Comparison of ENCODE assay signal across 19 cellular contexts in genomic region chr17:3687949-3688614, GRCh38. TPM values are rescaled to one million over a fixed set of nuclear protein-coding genes. Genes with fewer than 3 reads are reported as not detected.
DNase-seq lines count a peak whose midpoint lies in the region; ATAC-seq and TF ChIP-seq lines count a peak whose summit lies in the region.
"Had no signal": no experiment of that assay in that cellular context is flagged by ENCODE, and none has a peak within 500 bp of the region (broad histone marks: within the 10 kb centered on the region; RNA-seq: fewer than 3 reads in every experiment).

No MANE protein-coding gene starts in this region.

- H3K9ac ChIP-seq in DND-41 (ENCODE audit: low read depth, low read length) = no peak overlapping the region
- H3K9ac ChIP-seq in Karpas-422 (ENCODE audit: low read length) = peak overlapping the region; percentile 38
- H3K9ac ChIP-seq in neural progenitor cell = no peak overlapping the region
- H3K9ac ChIP-seq: parathyroid adenoma had no signal

- DNase-seq in DND-41 (no peak), Karpas-422 (peak; percentile 74), neural progenitor cell (ENCODE audit: low spot score) (peak; percentile 47)
- no peak for DNase-seq in activated T-helper 1 cell treated with anti-CD3 and anti-CD28 coated beads, Interleukin-12 subunit alpha, Interleukin-12 subunit beta, Interleukin-2, Interleukin-4 antibody, amounts not matched to agents 30 ng/mL and 10 ng/mL and 1 ng/mL, durations not matched to agents 14 hours and 24 hours and 36 hours (ENCODE audit: low spot score)
- DNase-seq in activated CD4-positive, alpha-beta T cell treated with anti-CD3 and anti-CD28 coated beads for 48 hours = no peak
- DNase-seq in activated naive CD8-positive, alpha-beta T cell treated with anti-CD3 and anti-CD28 coated beads, Interleukin-2, amount 50 U/mL, for 24 hours = no peak
- DNase-seq: activated naive CD8-positive, alpha-beta T cell treated with anti-CD3 and anti-CD28 coated beads, Interleukin-2, amount 10 ng/mL, durations not matched to agents 7 days and 5 days; activated T-cell treated with anti-CD3 and anti-CD28 coated beads, Interleukin-2, amount 50 U/mL, for 24 hours; effector CD4-positive, alpha-beta T cell; hippocampal formation; KG1; left colon; NCI-H1105 treated with DMSO at 0.1 percent for 48 hours; NCI-H446 treated with DMSO at 0.1 percent for 48 hours; stomach had no signal

- H3K4me1 ChIP-seq in DND-41 (ENCODE audit: insufficient read depth, low read length) (no peaks in the 10 kb centered on the region), Karpas-422 (ENCODE audit: low read length) (peaks cover 61% of the 10 kb centered on the region), neural progenitor cell (peaks cover 8% of the 10 kb centered on the region)
- H3K4me1 ChIP-seq: parathyroid adenoma, SJSA1 had no signal

- no peaks in the 10 kb centered on the region for H3K9me3 ChIP-seq in DND-41 (ENCODE audit: insufficient read depth, low read length, severe bottlenecking)
- H3K9me3 ChIP-seq in Karpas-422 (ENCODE audit: low read length) = no peaks in the 10 kb centered on the region
- H3K9me3 ChIP-seq in neural progenitor cell (ENCODE audit: low read depth) = no peaks in the 10 kb centered on the region
- H3K9me3 ChIP-seq: SJSA1, stomach had no signal

- H4K20me1 ChIP-seq in DND-41 (ENCODE audit: insufficient read depth, low read length) (no peaks in the 10 kb centered on the region), Karpas-422 (ENCODE audit: insufficient read depth, low read depth, low read length) (peaks cover 13% of the 10 kb centered on the region), neural progenitor cell (ENCODE audit: low read depth) (no peaks in the 10 kb centered on the region)

- H2AFZ ChIP-seq in DND-41 (ENCODE audit: low read depth, low read length) (no peak overlapping the region), Karpas-422 (ENCODE audit: low read length) (no peak overlapping the region), neural progenitor cell (replicated peaks) (peak overlapping the region; percentile 87)
- H2AFZ ChIP-seq: parathyroid adenoma had no signal

- H3K27me3 Mint-ChIP-seq in activated T-helper 1 cell treated with anti-CD3 and anti-CD28 coated beads, Interleukin-12 subunit alpha, Interleukin-12 subunit beta, Interleukin-2, Interleukin-4 antibody, amounts not matched to agents 30 ng/mL and 10 ng/mL and 1 ng/mL, durations not matched to agents 14 hours and 24 hours and 36 hours (ENCODE audit: insufficient read depth) = no peaks in the 10 kb centered on the region
- peaks cover 13% of the 10 kb centered on the region for H3K27me3 Mint-ChIP-seq in neural progenitor cell (ENCODE audit: insufficient read depth, low read depth)
- H3K27me3 Mint-ChIP-seq in activated naive CD8-positive, alpha-beta T cell treated with anti-CD3 and anti-CD28 coated beads, Interleukin-2, amount 50 U/mL, for 24 hours = no peaks in the 10 kb centered on the region
- H3K27me3 Mint-ChIP-seq: activated naive CD8-positive, alpha-beta T cell treated with anti-CD3 and anti-CD28 coated beads, Interleukin-2, amount 10 ng/mL, durations not matched to agents 7 days and 5 days; activated T-cell treated with anti-CD3 and anti-CD28 coated beads, Interleukin-2, amount 50 U/mL, for 24 hours had no signal

- intact Hi-C loops in activated T-helper 1 cell treated with anti-CD3 and anti-CD28 coated beads, Interleukin-12 subunit alpha, Interleukin-12 subunit beta, Interleukin-2, Interleukin-4 antibody, amounts not matched to agents 30 ng/mL and 10 ng/mL and 1 ng/mL, durations not matched to agents 14 hours and 24 hours and 36 hours (cut with micrococcal nuclease) = no loop called here

- H3K36me3 Mint-ChIP-seq in activated T-helper 1 cell treated with anti-CD3 and anti-CD28 coated beads, Interleukin-12 subunit alpha, Interleukin-12 subunit beta, Interleukin-2, Interleukin-4 antibody, amounts not matched to agents 30 ng/mL and 10 ng/mL and 1 ng/mL, durations not matched to agents 14 hours and 24 hours and 36 hours (ENCODE audit: low read depth) = peaks cover 24% of the 10 kb centered on the region
- no peaks in the 10 kb centered on the region for H3K36me3 Mint-ChIP-seq in neural progenitor cell
- peaks cover 3% of the 10 kb centered on the region for H3K36me3 Mint-ChIP-seq in activated naive CD8-positive, alpha-beta T cell treated with anti-CD3 and anti-CD28 coated beads, Interleukin-2, amount 50 U/mL, for 24 hours (ENCODE audit: low read depth)
- H3K36me3 Mint-ChIP-seq: activated naive CD8-positive, alpha-beta T cell treated with anti-CD3 and anti-CD28 coated beads, Interleukin-2, amount 10 ng/mL, durations not matched to agents 7 days and 5 days had no signal

- H3K36me3 ChIP-seq in DND-41 (ENCODE audit: insufficient read depth, low read length) (no peaks in the 10 kb centered on the region; the same call in 1 of the 2 replicates), Karpas-422 (ENCODE audit: insufficient read depth, low read length) (no peaks in the 10 kb centered on the region), neural progenitor cell (no peaks in the 10 kb centered on the region)
- H3K36me3 ChIP-seq: SJSA1 had no signal

- H3K79me2 ChIP-seq in DND-41 (ENCODE audit: insufficient read depth, low read length) = no peaks in the 10 kb centered on the region
- peaks cover 20% of the 10 kb centered on the region for H3K79me2 ChIP-seq in Karpas-422 (ENCODE audit: low read length)
- H3K79me2 ChIP-seq in neural progenitor cell (ENCODE audit: low read depth) = no peaks in the 10 kb centered on the region

- H3K27ac Mint-ChIP-seq in activated T-helper 1 cell treated with anti-CD3 and anti-CD28 coated beads, Interleukin-12 subunit alpha, Interleukin-12 subunit beta, Interleukin-2, Interleukin-4 antibody, amounts not matched to agents 30 ng/mL and 10 ng/mL and 1 ng/mL, durations not matched to agents 14 hours and 24 hours and 36 hours = peak overlapping the region; percentile 40
- H3K27ac Mint-ChIP-seq in neural progenitor cell = peak overlapping the region; percentile 79
- H3K27ac Mint-ChIP-seq in activated naive CD8-positive, alpha-beta T cell treated with anti-CD3 and anti-CD28 coated beads, Interleukin-2, amount 50 U/mL, for 24 hours = no peak overlapping the region
- H3K27ac Mint-ChIP-seq: activated naive CD8-positive, alpha-beta T cell treated with anti-CD3 and anti-CD28 coated beads, Interleukin-2, amount 10 ng/mL, durations not matched to agents 7 days and 5 days; activated T-cell treated with anti-CD3 and anti-CD28 coated beads, Interleukin-2, amount 50 U/mL, for 24 hours had no signal

- H3F3A ChIP-seq in neural progenitor cell (ENCODE audit: low read depth) = peaks cover 6% of the 10 kb centered on the region

- TF ChIP-seq CTCF in DND-41 (IDR thresholded peaks at IDR 0.05; ENCODE audit: borderline replicate concordance, extremely low read depth, low read length, poor library complexity, severe bottlenecking) = no peak
- TF ChIP-seq CTCF in neural progenitor cell (IDR thresholded peaks at IDR 0.05) = no peak

- H3K9me3 Mint-ChIP-seq in activated T-helper 1 cell treated with anti-CD3 and anti-CD28 coated beads, Interleukin-12 subunit alpha, Interleukin-12 subunit beta, Interleukin-2, Interleukin-4 antibody, amounts not matched to agents 30 ng/mL and 10 ng/mL and 1 ng/mL, durations not matched to agents 14 hours and 24 hours and 36 hours = no peaks in the 10 kb centered on the region
- no peaks in the 10 kb centered on the region for H3K9me3 Mint-ChIP-seq in neural progenitor cell
- no peaks in the 10 kb centered on the region for H3K9me3 Mint-ChIP-seq in activated naive CD8-positive, alpha-beta T cell treated with anti-CD3 and anti-CD28 coated beads, Interleukin-2, amount 50 U/mL, for 24 hours
- H3K9me3 Mint-ChIP-seq: activated naive CD8-positive, alpha-beta T cell treated with anti-CD3 and anti-CD28 coated beads, Interleukin-2, amount 10 ng/mL, durations not matched to agents 7 days and 5 days; activated T-cell treated with anti-CD3 and anti-CD28 coated beads, Interleukin-2, amount 50 U/mL, for 24 hours had no signal

- H3K4me3 Mint-ChIP-seq in activated T-helper 1 cell treated with anti-CD3 and anti-CD28 coated beads, Interleukin-12 subunit alpha, Interleukin-12 subunit beta, Interleukin-2, Interleukin-4 antibody, amounts not matched to agents 30 ng/mL and 10 ng/mL and 1 ng/mL, durations not matched to agents 14 hours and 24 hours and 36 hours = no peak overlapping the region
- H3K4me3 Mint-ChIP-seq in neural progenitor cell = no peak overlapping the region
- no peak overlapping the region for H3K4me3 Mint-ChIP-seq in activated naive CD8-positive, alpha-beta T cell treated with anti-CD3 and anti-CD28 coated beads, Interleukin-2, amount 50 U/mL, for 24 hours
- H3K4me3 Mint-ChIP-seq: activated naive CD8-positive, alpha-beta T cell treated with anti-CD3 and anti-CD28 coated beads, Interleukin-2, amount 10 ng/mL, durations not matched to agents 7 days and 5 days; activated T-cell treated with anti-CD3 and anti-CD28 coated beads, Interleukin-2, amount 50 U/mL, for 24 hours; CD14-positive monocyte had no signal

- peaks cover 29% of the 10 kb centered on the region for H3K4me1 Mint-ChIP-seq in activated T-helper 1 cell treated with anti-CD3 and anti-CD28 coated beads, Interleukin-12 subunit alpha, Interleukin-12 subunit beta, Interleukin-2, Interleukin-4 antibody, amounts not matched to agents 30 ng/mL and 10 ng/mL and 1 ng/mL, durations not matched to agents 14 hours and 24 hours and 36 hours (ENCODE audit: low read depth)
- H3K4me1 Mint-ChIP-seq in neural progenitor cell = peaks cover 7% of the 10 kb centered on the region
- H3K4me1 Mint-ChIP-seq in activated naive CD8-positive, alpha-beta T cell treated with anti-CD3 and anti-CD28 coated beads, Interleukin-2, amount 50 U/mL, for 24 hours = peaks cover 18% of the 10 kb centered on the region

- H3K4me2 ChIP-seq in DND-41 (ENCODE audit: insufficient read depth, low read length) (no peak overlapping the region), Karpas-422 (ENCODE audit: low read depth, low read length, poor library complexity, severe bottlenecking) (peak overlapping the region; percentile 35), neural progenitor cell (peak overlapping the region; percentile 8)

- no peaks in the 10 kb centered on the region for H3K9me2 ChIP-seq in Karpas-422 (replicated peaks; ENCODE audit: insufficient read depth, low read length)

- H3K27ac ChIP-seq in DND-41 (ENCODE audit: low read length) (no peak overlapping the region), Karpas-422 (ENCODE audit: low read length) (peak overlapping the region; percentile 90), neural progenitor cell (no peak overlapping the region)
- H3K27ac ChIP-seq: parathyroid adenoma, SJSA1, stomach had no signal

- H3K27me3 ChIP-seq in DND-41 (ENCODE audit: insufficient read depth, low read length, poor library complexity) (no peaks in the 10 kb centered on the region), Karpas-422 (ENCODE audit: low read length) (no peaks in the 10 kb centered on the region), neural progenitor cell (no peaks in the 10 kb centered on the region)
- H3K27me3 ChIP-seq: SJSA1 had no signal

- 0 out of 3 replicates have a peak, but pooled peaks have one; percentile 22 for ATAC-seq in DND-41 (ENCODE audit: insufficient read depth, low read depth)
- no peak for ATAC-seq in HG02938 (IDR thresholded peaks at IDR 0.05; ENCODE audit: unreplicated experiment)
- no peak for ATAC-seq in activated naive CD8-positive, alpha-beta T cell treated with anti-CD3 and anti-CD28 coated beads, Interleukin-2, amount 50 U/mL, for 24 hours
- ATAC-seq: left colon had no signal

- H3K4me3 ChIP-seq in DND-41 (ENCODE audit: low read depth in 1 of 2, low read length in 2 of 2) (no peak overlapping the region), Karpas-422 (ENCODE audit: low read length) (peak overlapping the region; percentile 2; the same call in 1 of the 2 replicates), neural progenitor cell (no peak overlapping the region)
- H3K4me3 ChIP-seq: SJSA1, stomach had no signal

RNA-seq across cellular contexts. Expression of gene P2RX5, which starts 7.9 kb away (rescaled TPM):
- total RNA-seq in Karpas-422 (2014; rRNA removed; shearing (Covaris generic); ENCODE audit: low replicate concordance) = 60.4 and 86.1 TPM in 2 replicates
- 133 and 143 TPM in 2 replicates for total RNA-seq in activated T-helper 1 cell treated with anti-CD3 and anti-CD28 coated beads, Interleukin-12 subunit alpha, Interleukin-12 subunit beta, Interleukin-2, Interleukin-4 antibody, amounts not matched to agents 30 ng/mL and 10 ng/mL and 1 ng/mL, durations not matched to agents 14 hours and 24 hours and 36 hours
- total RNA-seq in neural progenitor cell (ENCODE audit: low replicate concordance) = 0.68 TPM in 1 of 2 replicates, not detected in the other
- total RNA-seq: SJSA1 had no signal

RNA-seq across cellular contexts. Expression of gene EMC6, which starts 19.5 kb away (rescaled TPM):
- 21.0 and 34.2 TPM in 2 replicates for total RNA-seq in Karpas-422 (2014; rRNA removed; shearing (Covaris generic); ENCODE audit: low replicate concordance)
- total RNA-seq in activated T-helper 1 cell treated with anti-CD3 and anti-CD28 coated beads, Interleukin-12 subunit alpha, Interleukin-12 subunit beta, Interleukin-2, Interleukin-4 antibody, amounts not matched to agents 30 ng/mL and 10 ng/mL and 1 ng/mL, durations not matched to agents 14 hours and 24 hours and 36 hours = 63.6 and 73.3 TPM in 2 replicates
- 20.0 and 53.1 TPM in 2 replicates for total RNA-seq in neural progenitor cell (ENCODE audit: low replicate concordance)

RNA-seq across cellular contexts. Expression of gene TAX1BP3, which starts 19.7 kb away (rescaled TPM):
- total RNA-seq in Karpas-422 (2014; rRNA removed; shearing (Covaris generic); ENCODE audit: low replicate concordance) = 31.5 and 39.5 TPM in 2 replicates
- 29.3 and 30.1 TPM in 2 replicates for total RNA-seq in activated T-helper 1 cell treated with anti-CD3 and anti-CD28 coated beads, Interleukin-12 subunit alpha, Interleukin-12 subunit beta, Interleukin-2, Interleukin-4 antibody, amounts not matched to agents 30 ng/mL and 10 ng/mL and 1 ng/mL, durations not matched to agents 14 hours and 24 hours and 36 hours
- 27.3 and 56.7 TPM in 2 replicates for total RNA-seq in neural progenitor cell (ENCODE audit: low replicate concordance)

RNA-seq across cellular contexts. Expression of gene HASPIN, which starts 35.6 kb away (rescaled TPM):
- total RNA-seq in Karpas-422 (2014; rRNA removed; shearing (Covaris generic); ENCODE audit: low replicate concordance) = 17.5 and 20.3 TPM in 2 replicates
- total RNA-seq in activated T-helper 1 cell treated with anti-CD3 and anti-CD28 coated beads, Interleukin-12 subunit alpha, Interleukin-12 subunit beta, Interleukin-2, Interleukin-4 antibody, amounts not matched to agents 30 ng/mL and 10 ng/mL and 1 ng/mL, durations not matched to agents 14 hours and 24 hours and 36 hours = 25.7 and 26.1 TPM in 2 replicates
- 14.8 and 21.2 TPM in 2 replicates for total RNA-seq in neural progenitor cell (ENCODE audit: low replicate concordance)

RNA-seq across cellular contexts. Expression of gene CTNS, which starts 51.5 kb away (rescaled TPM):
- total RNA-seq in Karpas-422 (2014; rRNA removed; shearing (Covaris generic); ENCODE audit: low replicate concordance) = 21.1 and 27.3 TPM in 2 replicates
- total RNA-seq in activated T-helper 1 cell treated with anti-CD3 and anti-CD28 coated beads, Interleukin-12 subunit alpha, Interleukin-12 subunit beta, Interleukin-2, Interleukin-4 antibody, amounts not matched to agents 30 ng/mL and 10 ng/mL and 1 ng/mL, durations not matched to agents 14 hours and 24 hours and 36 hours = 47.5 and 55.3 TPM in 2 replicates
- total RNA-seq in neural progenitor cell (ENCODE audit: low replicate concordance) = 9.4 and 9.9 TPM in 2 replicates

Comparison
In these comparisons a context has a peak if more than half of its experiments do, and no peak if none do; other contexts are left out.
1. DNase-seq: peak in Karpas-422 (single experiment) and neural progenitor cell (single experiment); none in DND-41 (single experiment), activated T-helper 1 cell treated with anti-CD3 and anti-CD28 coated beads, Interleukin-12 subunit alpha, Interleukin-12 subunit beta, Interleukin-2, Interleukin-4 antibody, amounts not matched to agents 30 ng/mL and 10 ng/mL and 1 ng/mL, durations not matched to agents 14 hours and 24 hours and 36 hours (single experiment), activated CD4-positive, alpha-beta T cell treated with anti-CD3 and anti-CD28 coated beads for 48 hours (single experiment) and activated naive CD8-positive, alpha-beta T cell treated with anti-CD3 and anti-CD28 coated beads, Interleukin-2, amount 50 U/mL, for 24 hours (single experiment).
2. RNA of gene P2RX5, which starts 7.9 kb away (total RNA-seq): 133 to 143 TPM in activated T-helper 1 cell treated with anti-CD3 and anti-CD28 coated beads, Interleukin-12 subunit alpha, Interleukin-12 subunit beta, Interleukin-2, Interleukin-4 antibody, amounts not matched to agents 30 ng/mL and 10 ng/mL and 1 ng/mL, durations not matched to agents 14 hours and 24 hours and 36 hours and 60.4 to 86.1 TPM in Karpas-422; 0.68 TPM in neural progenitor cell; every median in the first group is over 10 times any median in the second.